8 cellular contexts compared by ENCODE assay signal in genomic region chr19:17405250-17406038, GRCh38. TPM values are rescaled to one million over a fixed set of nuclear protein-coding genes. Genes with fewer than 3 reads are reported as not detected.
A peak's percentile ranks its signal among the peaks of the same experiment; 100 is the strongest.
DNase-seq lines count a peak whose midpoint lies in the region; TF ChIP-seq lines count a peak whose summit lies in the region.

TSS of gene BST2 (minus strand) at chr19:17405630. CDS start at chr19:17405575, 55 bp downstream.

- DNase-seq in H7: peak; percentile 87
- peak; percentile 85 for DNase-seq in MG63
- DNase-seq in activated CD4-positive, alpha-beta memory T cell treated with anti-CD3 and anti-CD28 coated beads, Interleukin-2, amount 10 ng/mL, durations not matched to agents 7 days and 5 days: peak; percentile 69
- DNase-seq in erythroblast (lab: John Stamatoyannopoulos, UW): peak; percentile 91 to 92
- DNase-seq in NCI-H774 (lab: John Stamatoyannopoulos, UW): no peak

- no peaks in the 10 kb centered on the region for H3K27me3 Mint-ChIP-seq in activated CD4-positive, alpha-beta memory T cell treated with anti-CD3 and anti-CD28 coated beads, Interleukin-2, amount 10 ng/mL, durations not matched to agents 7 days and 5 days

- no peaks in the 10 kb centered on the region for H3K9me3 ChIP-seq in MG63
- H3K9me3 ChIP-seq in muscle layer of colon (ENCODE audit: low read length): no peaks in the 10 kb centered on the region

- CTCF ChIA-PET in activated CD4-positive, alpha-beta memory T cell treated with anti-CD3 and anti-CD28 coated beads, Interleukin-2, amount 10 ng/mL, durations not matched to agents 7 days and 5 days (lab: Charles Lee): interaction anchor here (0.9 to 2.8 kb wide), 7 partner anchors 11 to 100 kb away, joined by 3 to 14 read pairs (median 5); partner anchors contain the start of genes CCDC194 and MVB12A

- WGBS in urinary bladder: 65% methylated on average over 18 of the region's 18 CpGs

- H3K9me3 Mint-ChIP-seq in activated CD4-positive, alpha-beta memory T cell treated with anti-CD3 and anti-CD28 coated beads, Interleukin-2, amount 10 ng/mL, durations not matched to agents 7 days and 5 days: no peaks in the 10 kb centered on the region

- peak within 1 kb of the TSS; percentile 98 for H3K27ac Mint-ChIP-seq in activated CD4-positive, alpha-beta memory T cell treated with anti-CD3 and anti-CD28 coated beads, Interleukin-2, amount 10 ng/mL, durations not matched to agents 7 days and 5 days

- H3K4me1 ChIP-seq in muscle layer of colon (ENCODE audit: insufficient read depth, low read length) (peaks cover 8% of the 10 kb centered on the region), urinary bladder (ENCODE audit: insufficient read depth) (no peaks in the 10 kb centered on the region)

- POLR2A ChIA-PET in activated CD4-positive, alpha-beta memory T cell treated with anti-CD3 and anti-CD28 coated beads, Interleukin-2, amount 10 ng/mL, durations not matched to agents 7 days and 5 days (lab: Charles Lee): interaction anchor here (0.6 to 5.7 kb wide), 16 partner anchors 11 to 821 kb away, joined by 3 to 62 read pairs (median 5); partner anchors contain the start of genes ANO8, BABAM1, CCDC194 and DDA1

- H3K4me1 Mint-ChIP-seq in activated CD4-positive, alpha-beta memory T cell treated with anti-CD3 and anti-CD28 coated beads, Interleukin-2, amount 10 ng/mL, durations not matched to agents 7 days and 5 days: peaks cover 35% of the 10 kb centered on the region

- TF ChIP-seq POLR2A in erythroblast (IDR thresholded peaks at IDR 0.05; ENCODE audit: low read length): peak; percentile 83

- H3K36me3 Mint-ChIP-seq in activated CD4-positive, alpha-beta memory T cell treated with anti-CD3 and anti-CD28 coated beads, Interleukin-2, amount 10 ng/mL, durations not matched to agents 7 days and 5 days (ENCODE audit: low read depth): peaks cover 71% of the 10 kb centered on the region

- TF ChIP-seq CTCF in GM12875 (IDR thresholded peaks at IDR 0.05; ENCODE audit: borderline replicate concordance, insufficient read depth, low read depth, low read length): no peak

- H3K4me3 ChIP-seq in GM12875 (ENCODE audit: low read depth, low read length) (peak within 1 kb of the TSS; percentile 75), H7 (ENCODE audit: insufficient read depth, low read depth, low read length) (peak within 1 kb of the TSS; percentile 57), MG63 (peak within 1 kb of the TSS; percentile 66), muscle layer of colon (ENCODE audit: low read depth in 1 of 2, low read length in 2 of 2) (peak within 1 kb of the TSS; percentile 47 to 53), urinary bladder (ENCODE audit: low read depth, low read length) (peak within 1 kb of the TSS; percentile 38)

- H3K27ac ChIP-seq in muscle layer of colon (ENCODE audit: low read depth, low read length) (peak within 1 kb of the TSS; percentile 72), urinary bladder (ENCODE audit: low read depth) (peak within 1 kb of the TSS; percentile 55)

- no peak within 1 kb of the TSS for H3K9ac ChIP-seq in muscle layer of colon (ENCODE audit: low read length)

- H3K36me3 ChIP-seq in H7 (replicated peaks; ENCODE audit: control insufficient read depth, insufficient read depth, low read length) (peaks cover 3% of the 10 kb centered on the region; the same call in 1 of the 2 replicates), MG63 (peaks cover 36% of the 10 kb centered on the region), muscle layer of colon (ENCODE audit: insufficient read depth, low read length) (no peaks in the 10 kb centered on the region), urinary bladder (ENCODE audit: insufficient read depth) (no peaks in the 10 kb centered on the region)

- H3K4me3 Mint-ChIP-seq in activated CD4-positive, alpha-beta memory T cell treated with anti-CD3 and anti-CD28 coated beads, Interleukin-2, amount 10 ng/mL, durations not matched to agents 7 days and 5 days: peak within 1 kb of the TSS; percentile 93

- H3K27me3 ChIP-seq in H7 (ENCODE audit: control insufficient read depth, insufficient read depth, low read length): no peaks in the 10 kb centered on the region
- H3K27me3 ChIP-seq in MG63: no peaks in the 10 kb centered on the region
- H3K27me3 ChIP-seq in muscle layer of colon (ENCODE audit: control insufficient read depth in 1 of 2, insufficient read depth in 2 of 2, low read length in 2 of 2): no peaks in the 10 kb centered on the region

RNA-seq across cellular contexts. Expression of gene BST2, which starts in this region (rescaled TPM):
- total RNA-seq in H7 (2014; rRNA removed; shearing (Covaris generic)): 203 and 204 TPM in 2 replicates
- 128 and 138 TPM in 2 replicates for total RNA-seq in MG63 (2014; rRNA removed; shearing (Covaris generic); ENCODE audit: low replicate concordance)
- 100 to 1,000 TPM; 288 to 301 TPM for total RNA-seq in activated CD4-positive, alpha-beta memory T cell treated with anti-CD3 and anti-CD28 coated beads, Interleukin-2, amount 10 ng/mL, durations not matched to agents 7 days and 5 days
- total RNA-seq in urinary bladder: 11.5 TPM
- 103 TPM for polyA plus RNA-seq in urinary bladder

Comparison
In these comparisons a context has a peak if more than half of its experiments do, and no peak if none do; other contexts are left out.
1. RNA of gene BST2 (total RNA-seq): 288 to 301 TPM in activated CD4-positive, alpha-beta memory T cell treated with anti-CD3 and anti-CD28 coated beads, Interleukin-2, amount 10 ng/mL, durations not matched to agents 7 days and 5 days, 203 to 204 TPM in H7 and 128 to 138 TPM in MG63; 11.5 TPM in urinary bladder (single experiment); every median in the first group is over 10 times any median in the second.
2. Peak in every context shown above with its lines, with median percentiles within 50 percentile points of each other: H3K4me3 ChIP-seq.